In genomic region chr3:108006077-108006675, GRCh38 we compare ENCODE assay signal across 9 cellular contexts.
DNase-seq lines count a peak whose midpoint lies in the region; ATAC-seq lines count a peak whose summit lies in the region.
"Had no signal": no experiment of that assay in that cellular context is flagged by ENCODE, and none has a peak within 500 bp of the region (broad histone marks: within the 10 kb centered on the region; RNA-seq: fewer than 3 reads in every experiment).

No MANE protein-coding gene starts in this region.

- intact Hi-C loops in Right ventricle myocardium superior (cut with DNase I) = no loop called here

- peak; percentile 40 for ATAC-seq in GM18868 (IDR thresholded peaks at IDR 0.05; ENCODE audit: unreplicated experiment)
- ATAC-seq in Right ventricle myocardium superior (ENCODE audit: poor library complexity) = peak; percentile 92
- no peak for ATAC-seq in GM18909 (IDR thresholded peaks at IDR 0.05; ENCODE audit: poor library complexity, unreplicated experiment)
- no peak for ATAC-seq in GM21825 (IDR thresholded peaks at IDR 0.05; ENCODE audit: unreplicated experiment)

- peak; percentile 17 for DNase-seq in UCSD-AML1 (lab: John Stamatoyannopoulos, UW; ENCODE audit: unreplicated experiment)
- peak; percentile 70 for DNase-seq in Right ventricle myocardium superior
- peak; percentile 32 for DNase-seq in retina
- DNase-seq in HK-2 (ENCODE audit: unreplicated experiment) = no peak
- DNase-seq in germinal center (ENCODE audit: low spot score) = no peak
- DNase-seq: DMS79 had no signal

Comparison
In these comparisons a context has a peak if more than half of its experiments do, and no peak if none do; other contexts are left out.
1. ATAC-seq: peak in GM18868 (single experiment) and Right ventricle myocardium superior (single experiment); none in GM18909 (single experiment) and GM21825 (single experiment).
2. DNase-seq: peak in UCSD-AML1 (single experiment), Right ventricle myocardium superior (single experiment) and retina (single experiment); none in HK-2 (single experiment) and germinal center (single experiment).